ENCODE assay signal across 8 cellular contexts in genomic region chr16:66977341-66978113, GRCh38. TPM values are rescaled to one million over a fixed set of nuclear protein-coding genes. Genes with fewer than 3 reads are reported as not detected.
A peak's percentile ranks its signal among the peaks of the same experiment; 100 is the strongest.
DNase-seq lines count a peak whose midpoint lies in the region; ATAC-seq and TF ChIP-seq lines count a peak whose summit lies in the region.

No MANE protein-coding gene starts in this region.

- intact Hi-C loops in activated CD4-positive, alpha-beta T cell treated with anti-CD3 and anti-CD28 coated beads for 36 hours (cut with DNase I, micrococcal nuclease), result loop anchor here (1.0 to 10.0 kb wide), 6 partner anchors 23 to 437 kb away; partner anchors contain the start of gene ZDHHC1 (in 1 of the 2)
- intact Hi-C loops in left lung (cut with DNase I), result loop anchor here in 1 of 2 donors (5.0 to 10.0 kb wide), 2 partner anchors 180 to 207 kb away; partner anchors contain the start of genes FBXL8, MATCAP1 and TRADD

- peak overlapping the region; percentile 31 for H3K27ac Mint-ChIP-seq in activated CD4-positive, alpha-beta T cell treated with anti-CD3 and anti-CD28 coated beads for 36 hours

- TF ChIP-seq CTCF in GM12875 (IDR thresholded peaks at IDR 0.05; ENCODE audit: borderline replicate concordance, insufficient read depth, low read depth, low read length), result peak; percentile 92
- peak; percentile 92 to 98 for TF ChIP-seq CTCF in left lung (IDR thresholded peaks at IDR 0.05)

- ATAC-seq in HG03135 (IDR thresholded peaks at IDR 0.05; ENCODE audit: unreplicated experiment) (peak; percentile 75), left lung (peak; percentile 97), GM18870 (IDR thresholded peaks at IDR 0.05; ENCODE audit: unreplicated experiment) (no peak)
- peak; percentile 97 for ATAC-seq in activated CD4-positive, alpha-beta T cell treated with anti-CD3 and anti-CD28 coated beads for 36 hours

- peaks cover 0 to 8% of the 10 kb centered on the region in 2 donors for H3K27me3 ChIP-seq in left lung

- POLR2A ChIA-PET in activated CD4-positive, alpha-beta T cell treated with anti-CD3 and anti-CD28 coated beads for 36 hours (lab: Charles Lee), result no interaction called here

- no peaks in the 10 kb centered on the region for H3K36me3 Mint-ChIP-seq in activated CD4-positive, alpha-beta T cell treated with anti-CD3 and anti-CD28 coated beads for 36 hours (ENCODE audit: low read depth)

- no peaks in the 10 kb centered on the region for H3K9me3 Mint-ChIP-seq in activated CD4-positive, alpha-beta T cell treated with anti-CD3 and anti-CD28 coated beads for 36 hours (ENCODE audit: low read depth)

- peaks cover 3% of the 10 kb centered on the region for H3K27me3 Mint-ChIP-seq in activated CD4-positive, alpha-beta T cell treated with anti-CD3 and anti-CD28 coated beads for 36 hours

- peaks cover 31% of the 10 kb centered on the region for H3K4me1 Mint-ChIP-seq in activated CD4-positive, alpha-beta T cell treated with anti-CD3 and anti-CD28 coated beads for 36 hours

- DNase-seq in NCI-H524 treated with DMSO at 0.1 percent for 48 hours (lab: John Stamatoyannopoulos, UW), result peak; percentile 47
- peak; percentile 96 for DNase-seq in activated CD4-positive, alpha-beta T cell treated with anti-CD3 and anti-CD28 coated beads for 36 hours
- peak; percentile 78 for DNase-seq in cerebellum (ENCODE audit: low spot score)
- DNase-seq in left lung, result peak; percentile 88 to 97
- DNase-seq in stimulated activated CD4-positive, alpha-beta T cell treated with anti-CD3 and anti-CD28 coated beads, Interleukin-4, amount 100 ng/mL, for 24 hours, result peak; percentile 93

- no peaks in the 10 kb centered on the region for H3K36me3 ChIP-seq in left lung

- CTCF ChIA-PET in activated CD4-positive, alpha-beta T cell treated with anti-CD3 and anti-CD28 coated beads for 36 hours (lab: Charles Lee), result interaction anchor here (0.6 to 2.9 kb wide), 17 partner anchors 12 to 178 kb away, joined by 3 to 14 read pairs (median 3); no protein-coding TSS in a partner anchor

- H3K4me3 ChIP-seq in GM12875 (ENCODE audit: low read depth, low read length), result no peak overlapping the region
- H3K4me3 ChIP-seq in left lung, result no peak overlapping the region

- peaks cover 0 to 4% of the 10 kb centered on the region in 2 donors for H3K4me1 ChIP-seq in left lung

- H3K4me3 Mint-ChIP-seq in activated CD4-positive, alpha-beta T cell treated with anti-CD3 and anti-CD28 coated beads for 36 hours, result no peak overlapping the region

- H3K27ac ChIP-seq in left lung, result no peak overlapping the region

- H3K9me3 ChIP-seq in left lung, result no peaks in the 10 kb centered on the region

RNA-seq across cellular contexts. Expression of gene CES4A, which starts 10.9 kb away (rescaled TPM):
- 10 to 100 TPM; 13.5 to 15.7 TPM for total RNA-seq in activated CD4-positive, alpha-beta T cell treated with anti-CD3 and anti-CD28 coated beads for 36 hours
- total RNA-seq in cerebellum (16.6 TPM), left lung (10 to 100 TPM in 1 of 2 donors, 1 to 10 TPM in 1; 9.3 to 14.3 TPM)

RNA-seq across cellular contexts. Expression of gene CES3, which starts 16.5 kb away (rescaled TPM):
- total RNA-seq in activated CD4-positive, alpha-beta T cell treated with anti-CD3 and anti-CD28 coated beads for 36 hours, result 1 to 10 TPM; 1.6 to 1.9 TPM
- total RNA-seq in cerebellum (1.5 TPM), left lung (1 to 10 TPM in 1 of 2 donors, under 1 TPM in 1; 0.79 to 1.6 TPM)

RNA-seq across cellular contexts. Expression of gene CES2, which starts 42.2 kb away (rescaled TPM):
- 10 to 100 TPM; 30.5 to 31.6 TPM for total RNA-seq in activated CD4-positive, alpha-beta T cell treated with anti-CD3 and anti-CD28 coated beads for 36 hours
- 32.0 TPM for total RNA-seq in cerebellum
- total RNA-seq in left lung, result 10 to 100 TPM; 31.7 to 38.4 TPM

RNA-seq across cellular contexts. Expression of gene CIAO2B, which starts 43.3 kb away (rescaled TPM):
- 100 to 1,000 TPM; 171 to 186 TPM for total RNA-seq in activated CD4-positive, alpha-beta T cell treated with anti-CD3 and anti-CD28 coated beads for 36 hours
- total RNA-seq in cerebellum, result 60.5 TPM
- total RNA-seq in left lung, result 10 to 100 TPM; 81.7 to 82.5 TPM

RNA-seq across cellular contexts. Expression of gene CBFB, which starts 51.4 kb away (rescaled TPM):
- 10 to 100 TPM; 84.6 to 90.2 TPM for total RNA-seq in activated CD4-positive, alpha-beta T cell treated with anti-CD3 and anti-CD28 coated beads for 36 hours
- 34.3 TPM for total RNA-seq in cerebellum
- total RNA-seq in left lung, result 10 to 100 TPM; 46.8 to 47.6 TPM
